In genomic region chr1:7477593-7477992, GRCh38 we compare ENCODE assay signal across 18 cellular contexts.
"Had no signal": no experiment of that assay in that cellular context is flagged by ENCODE, and none has a peak within 500 bp of the region (broad histone marks: within the 10 kb centered on the region; RNA-seq: fewer than 3 reads in every experiment).

No MANE protein-coding gene starts in this region.

- H3K27ac ChIP-seq: epithelial cell of prostate, SJCRH30 had no signal

- H3K27me3 Mint-ChIP-seq: dendritic cell treated with granulocyte-macrophage colony-stimulating factor and Interleukin-4, amounts not matched to agents 40 ng/mL and 50 ng/mL, for 4 days had no signal

- H3K9me3 ChIP-seq: body of pancreas, ovary, SJCRH30 had no signal

- H3K4me1 Mint-ChIP-seq: activated B cell treated with CpG ODN at 0.5 μM for 24 hours; central memory CD8-positive, alpha-beta T cell; stimulated activated effector memory CD8-positive, alpha-beta T cell treated with anti-CD3 and anti-CD28 coated beads, Interleukin-12 subunit alpha, Interleukin-12 subunit beta, amount 100 ng/mL, for 72 hours had no signal

- H3K27ac Mint-ChIP-seq: activated B cell treated with CpG ODN at 0.5 μM for 24 hours; activated CD8-positive, alpha-beta T cell treated with anti-CD3 and anti-CD28 coated beads, Interleukin-2, amount 10 ng/mL, durations not matched to agents 7 days and 5 days; activated naive CD4-positive, alpha-beta T cell treated with anti-CD3 and anti-CD28 coated beads, Interleukin-2, amount 50 U/mL, for 72 hours; dendritic cell treated with granulocyte-macrophage colony-stimulating factor and Interleukin-4, amounts not matched to agents 40 ng/mL and 50 ng/mL, for 4 days; stimulated activated effector memory CD8-positive, alpha-beta T cell treated with anti-CD3 and anti-CD28 coated beads, Interleukin-12 subunit alpha, Interleukin-12 subunit beta, amount 100 ng/mL, for 72 hours had no signal

- H3K4me3 Mint-ChIP-seq: activated B cell treated with CpG ODN at 0.5 μM for 24 hours; activated CD8-positive, alpha-beta T cell treated with anti-CD3 and anti-CD28 coated beads, Interleukin-2, amount 10 ng/mL, durations not matched to agents 7 days and 5 days; central memory CD8-positive, alpha-beta T cell; dendritic cell treated with granulocyte-macrophage colony-stimulating factor and Interleukin-4, amounts not matched to agents 40 ng/mL and 50 ng/mL, for 4 days; stimulated activated effector memory CD8-positive, alpha-beta T cell treated with anti-CD3 and anti-CD28 coated beads, Interleukin-12 subunit alpha, Interleukin-12 subunit beta, amount 100 ng/mL, for 72 hours had no signal

- H3K36me3 ChIP-seq: ovary, SJCRH30 had no signal

- H3K4me3 ChIP-seq: body of pancreas, ovary, SJCRH30 had no signal

- H3K9me3 Mint-ChIP-seq: activated B cell treated with CpG ODN at 0.5 μM for 24 hours; activated naive CD4-positive, alpha-beta T cell treated with anti-CD3 and anti-CD28 coated beads, Interleukin-2, amount 50 U/mL, for 72 hours; central memory CD8-positive, alpha-beta T cell; dendritic cell treated with granulocyte-macrophage colony-stimulating factor and Interleukin-4, amounts not matched to agents 40 ng/mL and 50 ng/mL, for 4 days; stimulated activated effector memory CD8-positive, alpha-beta T cell treated with anti-CD3 and anti-CD28 coated beads, Interleukin-12 subunit alpha, Interleukin-12 subunit beta, amount 100 ng/mL, for 72 hours had no signal

- ATAC-seq: activated CD8-positive, alpha-beta T cell treated with anti-CD3 and anti-CD28 coated beads, Interleukin-2, amount 10 ng/mL, durations not matched to agents 7 days and 5 days; activated naive CD4-positive, alpha-beta T cell treated with anti-CD3 and anti-CD28 coated beads, Interleukin-2, amount 50 U/mL, for 72 hours; left lobe of liver; stimulated activated effector memory CD8-positive, alpha-beta T cell treated with anti-CD3 and anti-CD28 coated beads, Interleukin-12 subunit alpha, Interleukin-12 subunit beta, amount 100 ng/mL, for 72 hours had no signal

- DNase-seq: activated B cell treated with CpG ODN at 0.5 μM for 24 hours; activated CD4-positive, alpha-beta T cell treated with anti-CD3 and anti-CD28 coated beads for 48 hours; activated CD8-positive, alpha-beta memory T cell treated with anti-CD3 and anti-CD28 coated beads, Interleukin-2, amount 50 U/mL, for 4 hours; activated CD8-positive, alpha-beta T cell treated with anti-CD3 and anti-CD28 coated beads, Interleukin-2, amount 10 ng/mL, durations not matched to agents 7 days and 5 days; activated effector memory CD4-positive, alpha-beta T cell treated with anti-CD3 and anti-CD28 coated beads, Interleukin-2, amount 50 U/mL, for 16 hours; activated T-cell treated with anti-CD3 and anti-CD28 coated beads, Interleukin-2, amount 50 U/mL, for 48 hours; amniotic stem cell; body of pancreas; SJCRH30; SW 1271; trophoblast cell had no signal

- H3K36me3 Mint-ChIP-seq: activated naive CD4-positive, alpha-beta T cell treated with anti-CD3 and anti-CD28 coated beads, Interleukin-2, amount 50 U/mL, for 72 hours; stimulated activated effector memory CD8-positive, alpha-beta T cell treated with anti-CD3 and anti-CD28 coated beads, Interleukin-12 subunit alpha, Interleukin-12 subunit beta, amount 100 ng/mL, for 72 hours had no signal

- H3K4me1 ChIP-seq: body of pancreas, SJCRH30 had no signal

- H3K27me3 ChIP-seq: body of pancreas, ovary had no signal
